In the genomic region with DNA sequence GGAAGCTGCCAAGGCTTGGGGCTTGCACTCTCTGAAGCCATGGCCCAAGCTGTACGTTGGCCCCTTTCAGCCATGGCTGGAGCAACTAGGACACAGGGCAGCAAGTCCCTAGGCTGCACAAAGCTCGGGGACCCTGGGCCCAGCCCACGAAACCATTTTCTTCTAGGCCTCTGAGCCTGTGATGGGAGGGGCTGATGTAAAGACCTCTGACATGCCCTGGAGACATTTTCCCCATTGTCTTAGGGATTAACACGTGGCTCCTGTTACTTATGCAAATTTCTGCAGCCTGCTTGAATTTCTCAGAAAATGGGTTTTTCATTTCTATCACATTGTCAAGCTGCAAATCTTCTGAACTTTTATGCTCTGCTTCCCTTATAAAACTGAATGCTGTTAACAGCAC, we compare ENCODE assay signal across 7 cellular contexts.
"Had no signal": no experiment of that assay in that cellular context is flagged by ENCODE, and none has a peak within 500 bp of the region (broad histone marks: within the 10 kb centered on the region; RNA-seq: fewer than 3 reads in every experiment).

No MANE protein-coding gene starts in this region.

- DNase-seq: GM23248, GOT3, H7, H9, HCEC 1CT, HFFc6 had no signal

- H3K9ac ChIP-seq: GM23248 had no signal

- H3K4me2 ChIP-seq: GM23338 had no signal

- H3K4me3 ChIP-seq: GM23248, GM23338 had no signal

- H3K27ac ChIP-seq: GM23248 had no signal
